In genomic region chr20:45792513-45793118, GRCh38 we compare ENCODE assay signal across 8 cellular contexts. TPM values are rescaled to one million over a fixed set of nuclear protein-coding genes. Genes with fewer than 3 reads are reported as not detected.
A peak's percentile ranks its signal among the peaks of the same experiment; 100 is the strongest.
DNase-seq lines count a peak whose midpoint lies in the region; ATAC-seq, FAIRE-seq and TF ChIP-seq lines count a peak whose summit lies in the region.

No MANE protein-coding gene starts in this region.

- H3K4me3 ChIP-seq in PC-9 = peak overlapping the region; percentile 98
- peak overlapping the region; percentile 84 to 98 (median 92) for H3K4me3 ChIP-seq in H1 (ENCODE audit: extremely low read depth in 1 of 4, insufficient read depth in 2 of 4, low read depth in 3 of 4, low read length in 4 of 4)

- no peaks in the 10 kb centered on the region for H3K27me3 ChIP-seq in PC-9 (ENCODE audit: insufficient read depth, low read depth)
- no peaks in the 10 kb centered on the region for H3K27me3 ChIP-seq in H1 (replicated peaks in 1 of 4; ENCODE audit: control insufficient read depth in 3 of 4, extremely low read depth in 1 of 4, insufficient read depth in 3 of 4, low read length in 3 of 4)

- peaks cover 13% of the 10 kb centered on the region for H3K4me1 Mint-ChIP-seq in nephron progenitor cell

- TF ChIP-seq POLR2A in H1 (IDR thresholded peaks at IDR 0.05; ENCODE audit: control extremely low read depth in 1 of 2, low read depth in 2 of 2, low read length in 2 of 2) (no peak), GM12892 (IDR thresholded peaks at IDR 0.05; ENCODE audit: low read depth, low read length) (no peak)

- peaks cover 24% of the 10 kb centered on the region for H3K79me2 ChIP-seq in PC-9 (ENCODE audit: low read depth)
- H3K79me2 ChIP-seq in H1 (ENCODE audit: control insufficient read depth in 1 of 2, insufficient read depth in 2 of 2, low read length in 2 of 2) = peaks cover 0 to 5% of the 10 kb centered on the region in 2 experiments; a peak in 1 of 4 replicates

- peak overlapping the region; percentile 86 for H3K4me3 Mint-ChIP-seq in nephron progenitor cell

- no peaks in the 10 kb centered on the region for H4K20me1 ChIP-seq in PC-9 (ENCODE audit: insufficient read depth)
- H4K20me1 ChIP-seq in H1 (replicated peaks in 1 of 2; ENCODE audit: control insufficient read depth in 1 of 2, insufficient read depth in 2 of 2, low read length in 2 of 2) = peaks cover 0 to 2% of the 10 kb centered on the region in 2 experiments

- no peak for TF ChIP-seq CTCF in PC-9 (conservative IDR thresholded peaks at IDR 0.05)
- no peak for TF ChIP-seq CTCF in H1 (IDR thresholded peaks at IDR 0.05; ENCODE audit: control extremely low read depth in 1 of 3, insufficient read depth in 1 of 3, low read depth in 1 of 3, low read length in 3 of 3)
- no peak for TF ChIP-seq CTCF in nephron progenitor cell (IDR thresholded peaks at IDR 0.05)

- H2BK12ac ChIP-seq in H1 (ENCODE audit: low read depth, low read length) = no peak overlapping the region

- no peak overlapping the region for H2BK120ac ChIP-seq in H1 (replicated peaks; ENCODE audit: low read depth, low read length)

- H3K79me1 ChIP-seq in H1 (ENCODE audit: low read depth, low read length) = peaks cover 8% of the 10 kb centered on the region

- H3K18ac ChIP-seq in H1 (ENCODE audit: extremely low read depth, low read length) = no peak overlapping the region

- H2BK5ac ChIP-seq in H1 (ENCODE audit: low read depth, low read length) = peak overlapping the region; percentile 35; the same call in 1 of the 2 replicates

- no peak overlapping the region for H3K14ac ChIP-seq in H1 (ENCODE audit: insufficient read length)

- H4K91ac ChIP-seq in H1 (replicated peaks; ENCODE audit: insufficient read length, low read length) = no peak overlapping the region

- POLR2A ChIA-PET in PC-9 (lab: Charles Lee; ENCODE audit: unreplicated experiment) (interaction anchor here (1.3 kb wide), 1 partner anchor 13 kb away, joined by 16 read pairs; no protein-coding TSS in a partner anchor), H1 (lab: Charles Lee; ENCODE audit: partially characterized antibody) (interaction anchor here (0.7 to 1.2 kb wide), 6 partner anchors 14 to 342 kb away, joined by 3 to 4 read pairs (median 3); partner anchors contain the start of gene PCIF1)

- peaks cover 31% of the 10 kb centered on the region for H3K36me3 ChIP-seq in PC-9 (ENCODE audit: low read depth)
- peaks cover 5 to 27% (median 14%) of the 10 kb centered on the region in 4 experiments; a peak in 7 of 8 replicates for H3K36me3 ChIP-seq in H1 (ENCODE audit: control insufficient read depth in 2 of 4, insufficient read depth in 4 of 4, low read length in 3 of 4)

- H3K27ac ChIP-seq in PC-9 (peak overlapping the region; percentile 56; the same call in 1 of the 2 replicates), H1 (ENCODE audit: low read depth, low read length) (no peak overlapping the region)

- WGBS in H1 (ENCODE audit: extremely low coverage in 1 of 2, insufficient coverage in 1 of 2, insufficient read length in 1 of 2, insufficient replicate concordance in 2 of 2, low coverage in 1 of 2, low lambda C conversion rate in 2 of 2, missing lambda C conversion rate in 1 of 2), 2 experiments = 79% methylated on average over 13 of the region's 13 CpGs; no CpG with 5 or more reads in 1 of the 2 experiments

- peak; percentile 15 for ATAC-seq in GM21390 (IDR thresholded peaks at IDR 0.05; ENCODE audit: unreplicated experiment)
- no peak for ATAC-seq in HG02642 (IDR thresholded peaks at IDR 0.05; ENCODE audit: poor library complexity, unreplicated experiment)

- peaks cover 34% of the 10 kb centered on the region for H3F3A ChIP-seq in PC-9 (ENCODE audit: insufficient read depth, low read depth)

- H2AFZ ChIP-seq in PC-9 (peak overlapping the region; percentile 97; the same call in 1 of the 2 replicates), H1 (ENCODE audit: low read length) (no peak overlapping the region)

- intact Hi-C loops in PC-9 (cut with micrococcal nuclease; ENCODE audit: unreplicated experiment) = loop anchor here (10.0 kb wide), 1 partner anchor 292 kb away; the partner anchor contains the start of gene NCOA5

- H4K5ac ChIP-seq in H1 (ENCODE audit: insufficient read length, low read depth, low read length) = no peak overlapping the region

- H3K36me3 Mint-ChIP-seq in nephron progenitor cell (ENCODE audit: low read depth) = peaks cover 39% of the 10 kb centered on the region

- DNase-seq in PC-9 = no peak
- no peak for DNase-seq in H1 (ENCODE audit: low read depth in 1 of 2, low spot score in 2 of 2)
- no peak for DNase-seq in nephron progenitor cell
- no peak for DNase-seq in NCI-H446 treated with DMSO at 0.1 percent for 48 hours (lab: John Stamatoyannopoulos, UW)
- no peak for DNase-seq in activated CD8-positive, alpha-beta memory T cell treated with anti-CD3 and anti-CD28 coated beads, Interleukin-2, amount 50 U/mL, for 4 hours
- DNase-seq in GM12892 (ENCODE audit: insufficient read length) = no peak

- H4K8ac ChIP-seq in H1 (ENCODE audit: extremely low read depth, insufficient read depth, low read length) = no peak overlapping the region

- peaks cover 5% of the 10 kb centered on the region; the same call in 1 of the 2 replicates for H3K23me2 ChIP-seq in H1 (ENCODE audit: low read depth, low read length)

- no peak for TF ChIP-seq EP300 in H1 (IDR thresholded peaks at IDR 0.05; ENCODE audit: borderline replicate concordance in 1 of 2, low read depth in 2 of 2, low read length in 2 of 2)

- no peak overlapping the region for H3K4ac ChIP-seq in H1 (replicated peaks; ENCODE audit: insufficient read length, low read depth, low read length)

- H3K9ac ChIP-seq in H1 (replicated peaks in 1 of 4; ENCODE audit: extremely low read depth in 1 of 4, low read depth in 3 of 4, low read length in 3 of 4) = peak overlapping the region in 2 of 4 experiments; percentile 33 to 70; a peak in 4 of 7 replicates

- H3K9me2 ChIP-seq in PC-9 (ENCODE audit: insufficient read depth) = no peaks in the 10 kb centered on the region

- no peak overlapping the region for H3K27ac Mint-ChIP-seq in nephron progenitor cell

- TF ChIP-seq RAD21 in H1 (IDR thresholded peaks at IDR 0.05 in 1 of 2, conservative IDR thresholded peaks at IDR 0.05 in 1 of 2; ENCODE audit: low read depth in 2 of 2, low read length in 2 of 2) = no peak

- no TSS peak for BruUV-seq in PC-9 (replicated peaks; lab: Mats Ljungman, UMichigan)

- no peaks in the 10 kb centered on the region for H3K9me3 Mint-ChIP-seq in nephron progenitor cell

- H2BK20ac ChIP-seq in H1 (ENCODE audit: low read length) = no peak overlapping the region

- H2AK5ac ChIP-seq in H1 (ENCODE audit: low read depth, low read length) = no peak overlapping the region

- H3K27me3 Mint-ChIP-seq in nephron progenitor cell (ENCODE audit: low read depth, poor library complexity) = peaks cover 18% of the 10 kb centered on the region

- FAIRE-seq in H1 (lab: Jason Lieb, UNC) = no peak
- no peak for FAIRE-seq in GM12892 (lab: Jason Lieb, UNC)

- H3K4me2 ChIP-seq in PC-9 (peak overlapping the region; percentile 80), H1 (ENCODE audit: insufficient read depth in 1 of 2, low read depth in 2 of 2, low read length in 2 of 2) (peak overlapping the region; percentile 84 to 98)

- H2BK15ac ChIP-seq in H1 (ENCODE audit: low read length) = no peak overlapping the region

- no peak overlapping the region for H3K23ac ChIP-seq in H1 (ENCODE audit: insufficient read length)

- H3K56ac ChIP-seq in H1 (replicated peaks; ENCODE audit: insufficient read length, low read depth, low read length) = no peak overlapping the region

- peaks cover 24% of the 10 kb centered on the region for H3K4me1 ChIP-seq in PC-9 (replicated peaks; ENCODE audit: insufficient read depth)
- peaks cover 0 to 3% (median under 1%) of the 10 kb centered on the region in 4 experiments; a peak in 4 of 7 replicates for H3K4me1 ChIP-seq in H1 (replicated peaks in 1 of 4; ENCODE audit: control insufficient read depth in 3 of 4, insufficient read depth in 4 of 4, low read length in 3 of 4)

- H3K9me3 ChIP-seq in PC-9 (ENCODE audit: insufficient read depth, low read depth) = no peaks in the 10 kb centered on the region
- H3K9me3 ChIP-seq in H1 (ENCODE audit: insufficient read depth in 2 of 2, low read depth in 1 of 2, low read length in 1 of 2) = no peaks in the 10 kb centered on the region

- CTCF ChIA-PET in PC-9 (lab: Charles Lee) (interaction anchor here (1.3 kb wide), 1 partner anchor 21 kb away, joined by 3 read pairs; no protein-coding TSS in a partner anchor), H1 (lab: Charles Lee; ENCODE audit: partially characterized antibody) (interaction anchor here (0.7 to 1.9 kb wide), 2 partner anchors 30 to 356 kb away, joined by 3 to 4 read pairs; no protein-coding TSS in a partner anchor)

RNA-seq across cellular contexts. Expression of gene DNTTIP1, which starts 0.9 kb away (rescaled TPM):
- 53.4 and 56.6 TPM in 2 replicates for total RNA-seq in PC-9 (2021)
- total RNA-seq in H1 (2021; fragmentation: NEBNext Ultra II Directional; extraction: Animal tissue kit (Norgen Biotek cat#: 25700)) = 38.4 and 41.9 TPM in 2 replicates
- 32.6 and 34.9 TPM in 2 replicates for polyA plus RNA-seq in H1 (2011; rRNA removed)
- polyA plus RNA-seq in H1 (2011; cell fraction: cytosol; rRNA removed) = 47.2 TPM
- 33.0 TPM for polyA plus RNA-seq in H1 (2011; cell fraction: nucleus; rRNA removed)
- polyA plus RNA-seq in H1 (2012, experiment 1 of 2) = 38.8 to 43.3 TPM (median 42.4 TPM) in 4 replicates
- 39.2 TPM for polyA plus RNA-seq in H1 (2012, experiment 2 of 2)
- polyA plus RNA-seq in H1 (2013, experiment 1 of 2) = 42.9 TPM
- polyA plus RNA-seq in H1 (2013, experiment 2 of 2) = 43.7 TPM
- polyA minus RNA-seq in H1 (2011; rRNA and poly(A)+ RNA removed) = 16.7 and 24.7 TPM in 2 replicates
- 14.9 TPM for polyA minus RNA-seq in H1 (2011; cell fraction: cytosol; rRNA and poly(A)+ RNA removed)
- 9.5 TPM for polyA minus RNA-seq in H1 (2011; cell fraction: nucleus; rRNA and poly(A)+ RNA removed)
- 18.0 TPM for polyA plus RNA-seq in GM12892 (2012; ENCODE audit: missing spikeins)

RNA-seq across cellular contexts. Expression of gene WFDC3, which starts 0.9 kb away (rescaled TPM):
- 21.6 and 22.4 TPM in 2 replicates for total RNA-seq in PC-9 (2021)
- total RNA-seq in H1 (2021; fragmentation: NEBNext Ultra II Directional; extraction: Animal tissue kit (Norgen Biotek cat#: 25700)) = 0.50 TPM in 1 of 2 replicates, not detected in the other
- 0.11 and 0.60 TPM in 2 replicates for polyA plus RNA-seq in H1 (2011; rRNA removed)
- polyA plus RNA-seq in H1 (2011; cell fraction: cytosol; rRNA removed) = 0.21 TPM
- not detected for polyA plus RNA-seq in H1 (2011; cell fraction: nucleus; rRNA removed)
- 0.48 to 0.99 TPM in 2 of 4 replicates, not detected in the others for polyA plus RNA-seq in H1 (2012, experiment 1 of 2)
- polyA plus RNA-seq in H1 (2012, experiment 2 of 2) = not detected
- polyA plus RNA-seq in H1 (2013, experiment 1 of 2) = 0.18 TPM
- polyA plus RNA-seq in H1 (2013, experiment 2 of 2) = 0.18 TPM
- 0.54 and 0.73 TPM in 2 replicates for polyA minus RNA-seq in H1 (2011; rRNA and poly(A)+ RNA removed)
- polyA minus RNA-seq in H1 (2011; cell fraction: cytosol; rRNA and poly(A)+ RNA removed) = not detected
- 1.1 TPM for polyA minus RNA-seq in H1 (2011; cell fraction: nucleus; rRNA and poly(A)+ RNA removed)
- polyA plus RNA-seq in GM12892 (2012; ENCODE audit: missing spikeins) = not detected

RNA-seq across cellular contexts. Expression of gene UBE2C, which starts 19.8 kb away (rescaled TPM):
- total RNA-seq in PC-9 (2021) = 207 TPM in 2 replicates
- 243 and 255 TPM in 2 replicates for total RNA-seq in H1 (2021; fragmentation: NEBNext Ultra II Directional; extraction: Animal tissue kit (Norgen Biotek cat#: 25700))
- polyA plus RNA-seq in H1 (2011; rRNA removed) = 312 and 326 TPM in 2 replicates
- 261 TPM for polyA plus RNA-seq in H1 (2011; cell fraction: cytosol; rRNA removed)
- 147 TPM for polyA plus RNA-seq in H1 (2011; cell fraction: nucleus; rRNA removed)
- 187 to 242 TPM (median 218 TPM) in 4 replicates for polyA plus RNA-seq in H1 (2012, experiment 1 of 2)
- 452 TPM for polyA plus RNA-seq in H1 (2012, experiment 2 of 2)
- polyA plus RNA-seq in H1 (2013, experiment 1 of 2) = 303 TPM
- 318 TPM for polyA plus RNA-seq in H1 (2013, experiment 2 of 2)
- 81.2 and 93.7 TPM in 2 replicates for polyA minus RNA-seq in H1 (2011; rRNA and poly(A)+ RNA removed)
- 82.4 TPM for polyA minus RNA-seq in H1 (2011; cell fraction: cytosol; rRNA and poly(A)+ RNA removed)
- polyA minus RNA-seq in H1 (2011; cell fraction: nucleus; rRNA and poly(A)+ RNA removed) = 74.3 TPM
- polyA plus RNA-seq in GM12892 (2012; ENCODE audit: missing spikeins) = 61.6 TPM

RNA-seq across cellular contexts. Expression of gene TNNC2, which starts 34.5 kb away (rescaled TPM):
- 1.3 TPM in 1 of 2 replicates, not detected in the other for total RNA-seq in PC-9 (2021)
- 3.6 and 5.7 TPM in 2 replicates for total RNA-seq in H1 (2021; fragmentation: NEBNext Ultra II Directional; extraction: Animal tissue kit (Norgen Biotek cat#: 25700))
- polyA plus RNA-seq in H1 (2011; rRNA removed) = 7.6 and 10.4 TPM in 2 replicates
- polyA plus RNA-seq in H1 (2011; cell fraction: cytosol; rRNA removed) = 11.8 TPM
- polyA plus RNA-seq in H1 (2011; cell fraction: nucleus; rRNA removed) = 4.4 TPM
- polyA plus RNA-seq in H1 (2012, experiment 1 of 2) = 6.2 to 10.0 TPM (median 8.5 TPM) in 4 replicates
- polyA plus RNA-seq in H1 (2012, experiment 2 of 2) = 1.9 TPM
- 5.7 TPM for polyA plus RNA-seq in H1 (2013, experiment 1 of 2)
- 5.7 TPM for polyA plus RNA-seq in H1 (2013, experiment 2 of 2)
- polyA minus RNA-seq in H1 (2011; rRNA and poly(A)+ RNA removed) = 0.39 and 2.5 TPM in 2 replicates
- not detected for polyA minus RNA-seq in H1 (2011; cell fraction: cytosol; rRNA and poly(A)+ RNA removed)
- not detected for polyA minus RNA-seq in H1 (2011; cell fraction: nucleus; rRNA and poly(A)+ RNA removed)
- polyA plus RNA-seq in GM12892 (2012; ENCODE audit: missing spikeins) = not detected

RNA-seq across cellular contexts. Expression of gene SNX21, which starts 41.0 kb away (rescaled TPM):
- total RNA-seq in PC-9 (2021) = 9.8 and 13.3 TPM in 2 replicates
- total RNA-seq in H1 (2021; fragmentation: NEBNext Ultra II Directional; extraction: Animal tissue kit (Norgen Biotek cat#: 25700)) = 16.1 and 16.8 TPM in 2 replicates
- polyA plus RNA-seq in H1 (2011; rRNA removed) = 15.8 and 28.2 TPM in 2 replicates
- 19.5 TPM for polyA plus RNA-seq in H1 (2011; cell fraction: cytosol; rRNA removed)
- polyA plus RNA-seq in H1 (2011; cell fraction: nucleus; rRNA removed) = 32.5 TPM
- 7.7 to 11.1 TPM (median 10.4 TPM) in 4 replicates for polyA plus RNA-seq in H1 (2012, experiment 1 of 2)
- polyA plus RNA-seq in H1 (2012, experiment 2 of 2) = 9.3 TPM
- polyA plus RNA-seq in H1 (2013, experiment 1 of 2) = 11.8 TPM
- polyA plus RNA-seq in H1 (2013, experiment 2 of 2) = 12.0 TPM
- 10.1 and 11.8 TPM in 2 replicates for polyA minus RNA-seq in H1 (2011; rRNA and poly(A)+ RNA removed)
- 18.1 TPM for polyA minus RNA-seq in H1 (2011; cell fraction: cytosol; rRNA and poly(A)+ RNA removed)
- 21.0 TPM for polyA minus RNA-seq in H1 (2011; cell fraction: nucleus; rRNA and poly(A)+ RNA removed)
- polyA plus RNA-seq in GM12892 (2012; ENCODE audit: missing spikeins) = 0.81 TPM

Comparison
In these comparisons a context has a peak if more than half of its experiments do, and no peak if none do; other contexts are left out.
1. RNA of gene WFDC3, which starts 0.9 kb away (total RNA-seq): 21.6 to 22.4 TPM in PC-9; 0.50 TPM in H1; every median in the first group is over 10 times any median in the second.